ENCODE assay signal across 12 cellular contexts in the genomic region with DNA sequence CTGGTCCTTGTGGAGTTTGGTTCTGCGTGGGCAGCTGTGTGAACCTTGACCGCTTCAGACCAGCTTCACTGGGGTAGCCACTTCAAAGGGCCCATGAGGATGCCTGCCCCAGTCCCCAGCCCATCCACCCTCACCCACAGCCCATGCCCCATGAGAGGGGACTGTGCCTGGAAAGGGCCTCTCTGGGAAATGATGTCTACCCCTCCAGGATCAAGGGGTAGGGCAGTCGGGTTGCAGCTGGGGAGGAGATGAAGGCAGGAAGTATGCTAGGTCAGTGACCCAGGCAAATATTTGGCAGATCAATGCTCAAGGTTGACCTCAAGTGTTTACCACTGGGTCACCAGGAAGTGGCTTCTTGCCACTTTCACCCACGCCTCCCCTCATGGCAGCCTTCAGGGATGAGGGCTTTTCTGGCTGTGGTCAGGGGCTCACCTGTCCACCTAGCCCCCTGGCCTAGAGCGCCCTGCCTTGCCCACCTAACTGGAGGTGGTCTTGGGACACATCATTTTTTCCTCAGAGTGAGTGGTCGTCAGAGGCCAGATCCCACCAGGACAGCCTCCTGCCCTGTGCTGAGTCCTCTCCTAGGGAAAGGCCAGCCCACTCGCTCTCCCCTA.
DNase-seq lines count a peak whose midpoint lies in the region; ATAC-seq and TF ChIP-seq lines count a peak whose summit lies in the region.
"Had no signal": no experiment of that assay in that cellular context is flagged by ENCODE, and none has a peak within 500 bp of the region (broad histone marks: within the 10 kb centered on the region; RNA-seq: fewer than 3 reads in every experiment).

No MANE protein-coding gene starts in this region.

- H3K27ac ChIP-seq in gastrocnemius medialis = no peak overlapping the region
- H3K27ac ChIP-seq: epithelial cell of prostate had no signal

- H3K36me3 Mint-ChIP-seq in activated CD8-positive, alpha-beta memory T cell treated with anti-CD3 and anti-CD28 coated beads, Interleukin-2, amount 10 ng/mL, durations not matched to agents 7 days and 5 days = no peaks in the 10 kb centered on the region
- no peaks in the 10 kb centered on the region for H3K36me3 Mint-ChIP-seq in activated B cell treated with CpG ODN at 0.5 μM for 24 hours (ENCODE audit: low read depth)
- H3K36me3 Mint-ChIP-seq: activated naive CD8-positive, alpha-beta T cell had no signal

- TF ChIP-seq POLR2A in gastrocnemius medialis (IDR thresholded peaks at IDR 0.05) = no peak

- H3K36me3 ChIP-seq in gastrocnemius medialis (no peaks in the 10 kb centered on the region), HAP-1 (replicated peaks) (no peaks in the 10 kb centered on the region)

- H3K9me3 ChIP-seq in gastrocnemius medialis (no peaks in the 10 kb centered on the region), HAP-1 (no peaks in the 10 kb centered on the region)

- CTCF ChIA-PET in activated CD8-positive, alpha-beta memory T cell treated with anti-CD3 and anti-CD28 coated beads, Interleukin-2, amount 10 ng/mL, durations not matched to agents 7 days and 5 days (lab: Charles Lee) = interaction anchor here (1.1 to 5.7 kb wide), 2 partner anchors 10 to 177 kb away, joined by 4 to 37 read pairs; partner anchors contain the start of gene RRBP1
- CTCF ChIA-PET in activated B cell treated with CpG ODN at 0.5 μM for 24 hours (lab: Charles Lee) = no interaction called here

- no peaks in the 10 kb centered on the region for H3K9me3 Mint-ChIP-seq in activated CD8-positive, alpha-beta memory T cell treated with anti-CD3 and anti-CD28 coated beads, Interleukin-2, amount 10 ng/mL, durations not matched to agents 7 days and 5 days (ENCODE audit: low read depth)
- H3K9me3 Mint-ChIP-seq in activated B cell treated with CpG ODN at 0.5 μM for 24 hours = no peaks in the 10 kb centered on the region
- H3K9me3 Mint-ChIP-seq in stimulated activated naive CD8-positive, alpha-beta T cell treated with anti-CD3 and anti-CD28 coated beads, Interleukin-15, amount 100 ng/mL, for 72 hours = no peaks in the 10 kb centered on the region

- H3K4me3 ChIP-seq in gastrocnemius medialis (no peak overlapping the region), HAP-1 (no peak overlapping the region)

- intact Hi-C loops in activated B cell treated with CpG ODN at 0.5 μM for 24 hours (cut with micrococcal nuclease) = no loop called here
- intact Hi-C loops in gastrocnemius medialis (cut with DNase I; ENCODE audit: low total_unique reads) = loop anchor here (5.0 kb wide), 1 partner anchor 38 kb away; no protein-coding TSS in a partner anchor

- no peak overlapping the region for H3K4me3 Mint-ChIP-seq in activated CD8-positive, alpha-beta memory T cell treated with anti-CD3 and anti-CD28 coated beads, Interleukin-2, amount 10 ng/mL, durations not matched to agents 7 days and 5 days
- H3K4me3 Mint-ChIP-seq in activated B cell treated with CpG ODN at 0.5 μM for 24 hours = peak overlapping the region; percentile 56
- H3K4me3 Mint-ChIP-seq in stimulated activated naive CD8-positive, alpha-beta T cell treated with anti-CD3 and anti-CD28 coated beads, Interleukin-15, amount 100 ng/mL, for 72 hours = peak overlapping the region in 1 of 2 donors; percentile 16

- H3K27me3 ChIP-seq in gastrocnemius medialis (no peaks in the 10 kb centered on the region), HAP-1 (ENCODE audit: low read depth) (no peaks in the 10 kb centered on the region)

- H3K4me1 Mint-ChIP-seq in activated CD8-positive, alpha-beta memory T cell treated with anti-CD3 and anti-CD28 coated beads, Interleukin-2, amount 10 ng/mL, durations not matched to agents 7 days and 5 days = peaks cover 49% of the 10 kb centered on the region
- H3K4me1 Mint-ChIP-seq in activated B cell treated with CpG ODN at 0.5 μM for 24 hours = peaks cover 84% of the 10 kb centered on the region
- peaks cover 32% of the 10 kb centered on the region for H3K4me1 Mint-ChIP-seq in stimulated activated naive CD8-positive, alpha-beta T cell treated with anti-CD3 and anti-CD28 coated beads, Interleukin-15, amount 100 ng/mL, for 72 hours

- ATAC-seq in activated CD8-positive, alpha-beta memory T cell treated with anti-CD3 and anti-CD28 coated beads, Interleukin-2, amount 10 ng/mL, durations not matched to agents 7 days and 5 days = peak; percentile 28
- ATAC-seq in HG02763 (IDR thresholded peaks at IDR 0.05; ENCODE audit: unreplicated experiment) = peak; percentile 49
- ATAC-seq in activated B cell treated with CpG ODN at 0.5 μM for 24 hours (ENCODE audit: low read depth) = no peak
- ATAC-seq in stimulated activated naive CD8-positive, alpha-beta T cell treated with anti-CD3 and anti-CD28 coated beads, Interleukin-15, amount 100 ng/mL, for 72 hours = peak; percentile 61
- ATAC-seq in gastrocnemius medialis = no peak

- in situ Hi-C loops in gastrocnemius medialis (cut with MboI; ENCODE audit: low sequenced_read_pairs in 4 of 4) = no loop called here
- in situ Hi-C loops in HAP-1 (cut with MboI; ENCODE audit: low sequenced_read_pairs) = no loop called here

- POLR2A ChIA-PET in activated B cell treated with CpG ODN at 0.5 μM for 24 hours (lab: Charles Lee) = interaction anchor here (0.8 to 2.4 kb wide), 3 partner anchors 27 to 36 kb away, joined by 3 to 4 read pairs (median 3); no protein-coding TSS in a partner anchor

- H3K27me3 Mint-ChIP-seq in activated CD8-positive, alpha-beta memory T cell treated with anti-CD3 and anti-CD28 coated beads, Interleukin-2, amount 10 ng/mL, durations not matched to agents 7 days and 5 days = peaks cover 27% of the 10 kb centered on the region
- H3K27me3 Mint-ChIP-seq in activated B cell treated with CpG ODN at 0.5 μM for 24 hours = peaks cover 9% of the 10 kb centered on the region
- peaks cover 36% of the 10 kb centered on the region for H3K27me3 Mint-ChIP-seq in stimulated activated naive CD8-positive, alpha-beta T cell treated with anti-CD3 and anti-CD28 coated beads, Interleukin-15, amount 100 ng/mL, for 72 hours

- TF ChIP-seq CTCF in activated B cell treated with CpG ODN at 0.5 μM for 24 hours (IDR thresholded peaks at IDR 0.05) (no peak), gastrocnemius medialis (IDR thresholded peaks at IDR 0.05 in 4 of 5, conservative IDR thresholded peaks at IDR 0.05 in 1 of 5) (no peak)

- H3K27ac Mint-ChIP-seq in activated CD8-positive, alpha-beta memory T cell treated with anti-CD3 and anti-CD28 coated beads, Interleukin-2, amount 10 ng/mL, durations not matched to agents 7 days and 5 days = peak overlapping the region; percentile 50
- no peak overlapping the region for H3K27ac Mint-ChIP-seq in activated B cell treated with CpG ODN at 0.5 μM for 24 hours
- no peak overlapping the region for H3K27ac Mint-ChIP-seq in stimulated activated naive CD8-positive, alpha-beta T cell treated with anti-CD3 and anti-CD28 coated beads, Interleukin-15, amount 100 ng/mL, for 72 hours
- H3K27ac Mint-ChIP-seq: activated naive CD8-positive, alpha-beta T cell had no signal

- H3K4me1 ChIP-seq in gastrocnemius medialis (peaks cover 0 to 15% of the 10 kb centered on the region in 2 donors), HAP-1 (no peaks in the 10 kb centered on the region; the same call in 1 of the 2 replicates)

- peak; percentile 60 for DNase-seq in activated CD8-positive, alpha-beta memory T cell treated with anti-CD3 and anti-CD28 coated beads, Interleukin-2, amount 10 ng/mL, durations not matched to agents 7 days and 5 days
- no peak for DNase-seq in activated CD8-positive, alpha-beta memory T cell treated with anti-CD3 and anti-CD28 coated beads, Interleukin-2, amount 50 U/mL, for 4 hours
- DNase-seq in activated B cell treated with CpG ODN at 0.5 μM for 24 hours (no peak), gastrocnemius medialis (no peak), HAP-1 (ENCODE audit: low spot score in 2 of 2) (no peak), iPS-NIHi11 (ENCODE audit: low spot score) (no peak)
- peak in 1 of 2 donors; percentile 21 for DNase-seq in stimulated activated naive CD8-positive, alpha-beta T cell treated with anti-CD3 and anti-CD28 coated beads, Interleukin-15, amount 100 ng/mL, for 72 hours
- DNase-seq: NCI-H446; stimulated activated CD4-positive, alpha-beta T cell treated with anti-CD3 and anti-CD28 coated beads, Interleukin-12 subunit alpha, Interleukin-12 subunit beta, amount 100 ng/mL, for 4 hours had no signal

Comparison
In these comparisons a context has a peak if more than half of its experiments do, and no peak if none do; other contexts are left out.
1. ATAC-seq: peak in activated CD8-positive, alpha-beta memory T cell treated with anti-CD3 and anti-CD28 coated beads, Interleukin-2, amount 10 ng/mL, durations not matched to agents 7 days and 5 days (single experiment), HG02763 (single experiment) and stimulated activated naive CD8-positive, alpha-beta T cell treated with anti-CD3 and anti-CD28 coated beads, Interleukin-15, amount 100 ng/mL, for 72 hours (single experiment); none in activated B cell treated with CpG ODN at 0.5 μM for 24 hours (single experiment) and gastrocnemius medialis (0 of 2).